In the genomic region with DNA sequence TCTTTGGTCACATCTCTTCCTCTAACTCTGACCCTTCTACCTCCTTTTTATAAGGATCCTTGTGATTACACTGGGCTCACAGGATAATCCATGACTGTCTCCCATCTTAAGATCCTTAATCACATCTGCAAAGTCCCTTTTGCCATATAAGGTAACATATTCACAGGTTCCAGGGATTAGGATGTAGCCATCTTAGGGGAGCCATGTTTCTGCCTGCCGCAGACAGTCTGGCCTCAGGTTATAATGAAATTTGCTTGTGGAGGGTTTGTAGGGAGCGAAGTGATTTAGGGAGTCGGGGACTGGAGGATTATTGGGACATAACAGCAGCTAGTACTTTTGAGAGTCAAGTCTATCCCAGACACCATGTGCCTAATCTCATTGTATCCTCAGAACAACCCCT, we compare ENCODE assay signal across 17 cellular contexts. TPM values are rescaled to one million over a fixed set of nuclear protein-coding genes. Genes with fewer than 3 reads are reported as not detected.
"Had no signal": no experiment of that assay in that cellular context is flagged by ENCODE, and none has a peak within 500 bp of the region (broad histone marks: within the 10 kb centered on the region; RNA-seq: fewer than 3 reads in every experiment).

No MANE protein-coding gene starts in this region.

- H3K27ac Mint-ChIP-seq: activated CD4-positive, alpha-beta memory T cell treated with anti-CD3 and anti-CD28 coated beads for 36 hours had no signal

- DNase-seq: activated CD4-positive, alpha-beta memory T cell treated with anti-CD3 and anti-CD28 coated beads for 36 hours; activated CD8-positive, alpha-beta memory T cell treated with anti-CD3 and anti-CD28 coated beads, Interleukin-2, amount 50 U/mL, for 4 hours; activated effector memory CD4-positive, alpha-beta T cell treated with Interleukin-2 at 50 U/mL for 16 hours; activated naive CD4-positive, alpha-beta T cell treated with anti-CD3 and anti-CD28 coated beads, Interleukin-2, amount 50 U/mL, for 16 hours; activated T-cell treated with anti-CD3 and anti-CD28 coated beads, Interleukin-2, amount 50 U/mL, for 4 hours; cerebellar nuclear complex; cortex of kidney; immature natural killer cell; kidney glomerular epithelial cell; left ventricle myocardium inferior; naive thymus-derived CD4-positive, alpha-beta T cell; ovary; stimulated activated CD8-positive, alpha-beta memory T cell treated with anti-CD3 and anti-CD28 coated beads, Interleukin-4, amount 100 ng/mL, for 48 hours; stimulated activated naive CD4-positive, alpha-beta T cell treated with Interleukin-2 at 50 U/mL for 16 hours; thyroid gland had no signal

- H3K4me3 ChIP-seq: left ventricle myocardium inferior, ovary, thyroid gland had no signal

- H3K9me3 Mint-ChIP-seq: activated T-cell treated with anti-CD3 and anti-CD28 coated beads, Interleukin-2, amount 50 U/mL, for 4 hours; immature natural killer cell; naive thymus-derived CD4-positive, alpha-beta T cell had no signal

- H3K4me3 Mint-ChIP-seq: activated CD4-positive, alpha-beta memory T cell treated with anti-CD3 and anti-CD28 coated beads for 36 hours; activated T-cell treated with anti-CD3 and anti-CD28 coated beads, Interleukin-2, amount 50 U/mL, for 4 hours; immature natural killer cell; naive thymus-derived CD4-positive, alpha-beta T cell had no signal

- H3K9me3 ChIP-seq: ovary, thyroid gland had no signal

- H3K36me3 ChIP-seq: left ventricle myocardium inferior, ovary, thyroid gland had no signal

- H3K27me3 Mint-ChIP-seq: activated CD4-positive, alpha-beta memory T cell treated with anti-CD3 and anti-CD28 coated beads for 36 hours; naive thymus-derived CD4-positive, alpha-beta T cell had no signal

- ATAC-seq: activated T-cell treated with anti-CD3 and anti-CD28 coated beads, Interleukin-2, amount 50 U/mL, for 4 hours; naive thymus-derived CD4-positive, alpha-beta T cell had no signal

- H3K27me3 ChIP-seq: ovary, thyroid gland had no signal

- H3K27ac ChIP-seq: ovary, thyroid gland had no signal

RNA-seq across cellular contexts. Expression of a gene that starts 51.5 kb away (rescaled TPM):
- total RNA-seq: activated T-cell treated with anti-CD3 and anti-CD28 coated beads, Interleukin-2, amount 50 U/mL, for 4 hours; bronchial epithelial cell; T-helper 2 cell treated with Interferon-gamma antibody and Interleukin-4, amounts not matched to agents 100 ng/mL and 5 ng/mL, for 36 hours; thyroid gland had no signal
